Comparison of ENCODE assay signal across 8 cellular contexts in the genomic region with DNA sequence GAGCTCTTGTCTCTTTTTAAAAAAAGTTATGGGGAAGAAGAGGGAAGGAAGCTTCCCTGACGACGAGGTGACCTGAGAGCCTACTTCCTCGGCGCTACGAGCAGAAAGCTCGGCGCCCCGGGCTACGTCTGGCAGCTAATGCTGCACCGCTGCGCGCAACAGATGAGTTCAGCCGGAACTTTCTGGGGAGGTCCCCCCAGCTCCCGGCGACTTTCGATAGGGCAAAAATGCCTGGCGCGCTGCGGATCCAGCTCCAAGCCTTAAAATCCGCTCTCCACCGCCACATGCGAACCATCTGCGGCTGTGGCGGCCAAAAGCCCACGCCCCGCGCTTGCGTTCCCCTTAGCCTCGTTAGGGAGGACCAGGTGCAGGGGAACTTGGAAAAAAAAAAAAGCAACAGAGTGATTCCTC. TPM values are rescaled to one million over a fixed set of nuclear protein-coding genes. Genes with fewer than 3 reads are reported as not detected.
DNase-seq lines count a peak whose midpoint lies in the region; TF ChIP-seq lines count a peak whose summit lies in the region.

No MANE protein-coding gene starts in this region.

- TF ChIP-seq POLR2A in NB4 (IDR thresholded peaks at IDR 0.05; ENCODE audit: extremely low read depth, insufficient read length), result no peak

- no peaks in the 10 kb centered on the region for H3K27me3 ChIP-seq in H7 (ENCODE audit: control insufficient read depth, insufficient read depth, low read length)
- H3K27me3 ChIP-seq in kidney epithelial cell (ENCODE audit: control insufficient read depth, insufficient read depth, low read length), result no peaks in the 10 kb centered on the region

- peak overlapping the region; percentile 96 for H3K4me3 ChIP-seq in H7 (ENCODE audit: insufficient read depth, low read depth, low read length)
- peak overlapping the region; percentile 93 for H3K4me3 ChIP-seq in NB4 (ENCODE audit: low read depth, low read length)
- H3K4me3 ChIP-seq in kidney epithelial cell (ENCODE audit: low read depth, low read length), result peak overlapping the region; percentile 87

- no peaks in the 10 kb centered on the region for H3K36me3 ChIP-seq in H7 (replicated peaks; ENCODE audit: control insufficient read depth, insufficient read depth, low read length)
- no peaks in the 10 kb centered on the region for H3K36me3 ChIP-seq in kidney epithelial cell (ENCODE audit: control insufficient read depth, insufficient read depth, low read length)

- DNase-seq in GF-D8 (lab: John Stamatoyannopoulos, UW), result peak; percentile 46
- DNase-seq in H7, result peak; percentile 74
- DNase-seq in NB4 (ENCODE audit: low read depth), result peak; percentile 87
- DNase-seq in activated CD4-positive, CD25-positive, alpha-beta regulatory T cell (lab: John Stamatoyannopoulos, UW), result peak; percentile 29 to 38 (median 36)
- peak; percentile 71 for DNase-seq in central memory CD4-positive, alpha-beta T cell
- DNase-seq in kidney epithelial cell (ENCODE audit: low read depth), result no peak
- peak; percentile 80 for DNase-seq in stimulated activated CD4-positive, alpha-beta T cell treated with anti-CD3 and anti-CD28 coated beads, Interleukin-1b, Interleukin-23, amount 100 ng/mL, for 48 hours
- DNase-seq in NCI-H2107 (lab: John Stamatoyannopoulos, UW), result no peak

- TF ChIP-seq CTCF in NB4 (IDR thresholded peaks at IDR 0.05; ENCODE audit: low read depth, low read length) (no peak), kidney epithelial cell (IDR thresholded peaks at IDR 0.05; ENCODE audit: insufficient read depth, low read length, poor library complexity, severe bottlenecking) (no peak)

RNA-seq across cellular contexts. Expression of gene P4HA1, which starts 0.6 kb away (rescaled TPM):
- 37.3 and 76.5 TPM in 2 replicates for total RNA-seq in H7 (2014; rRNA removed; shearing (Covaris generic))
- total RNA-seq in kidney epithelial cell, result 35.6 and 37.5 TPM in 2 replicates

RNA-seq across cellular contexts. Expression of gene NUDT13, which starts 14.2 kb away (rescaled TPM):
- 0.38 and 1.3 TPM in 2 replicates for total RNA-seq in H7 (2014; rRNA removed; shearing (Covaris generic))
- 1.8 and 1.9 TPM in 2 replicates for total RNA-seq in kidney epithelial cell

Comparison
In these comparisons a context has a peak if more than half of its experiments do, and no peak if none do; other contexts are left out.
1. DNase-seq: peak in GF-D8 (single experiment), H7 (single experiment), NB4 (single experiment), activated CD4-positive, CD25-positive, alpha-beta regulatory T cell (4 of 4), central memory CD4-positive, alpha-beta T cell (single experiment) and stimulated activated CD4-positive, alpha-beta T cell treated with anti-CD3 and anti-CD28 coated beads, Interleukin-1b, Interleukin-23, amount 100 ng/mL, for 48 hours (single experiment); none in kidney epithelial cell (single experiment) and NCI-H2107 (single experiment).
2. Peak in every context shown above with its lines, with median percentiles within 50 percentile points of each other: H3K4me3 ChIP-seq.